In the genomic region with DNA sequence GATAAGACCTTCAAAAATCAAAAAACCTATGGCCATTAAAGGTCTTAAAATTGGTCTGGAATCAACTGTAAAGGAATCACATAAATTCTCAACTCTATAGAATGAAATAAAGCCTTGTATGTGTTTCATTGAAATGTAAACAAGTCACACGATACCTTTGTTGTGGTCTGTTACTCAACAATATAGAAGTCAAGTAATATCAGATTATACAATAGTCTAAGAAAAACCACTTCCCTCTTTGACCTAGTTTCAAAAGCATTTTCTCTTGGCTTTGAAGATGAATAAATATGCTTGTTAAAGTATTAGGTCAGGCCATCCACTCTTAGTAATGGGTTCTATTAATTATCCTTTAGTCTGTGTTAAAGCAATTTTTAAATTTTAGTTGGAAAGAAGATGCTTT, we compare ENCODE assay signal across 21 cellular contexts.
"Had no signal": no experiment of that assay in that cellular context is flagged by ENCODE, and none has a peak within 500 bp of the region (broad histone marks: within the 10 kb centered on the region; RNA-seq: fewer than 3 reads in every experiment).

No MANE protein-coding gene starts in this region.

- H3K4me2 ChIP-seq: neural progenitor cell had no signal

- H3K27me3 Mint-ChIP-seq: activated CD4-positive, alpha-beta T cell treated with anti-CD3 and anti-CD28 coated beads, Interleukin-2, amount 10 ng/mL, durations not matched to agents 24 days and 14 days; activated naive CD4-positive, alpha-beta T cell treated with anti-CD3 and anti-CD28 coated beads, Interleukin-2, amount 50 U/mL, for 24 hours; naive thymus-derived CD4-positive, alpha-beta T cell had no signal

- H3K27me3 ChIP-seq: adrenal gland, body of pancreas, gastroesophageal sphincter, heart right ventricle, neural progenitor cell, thyroid gland had no signal

- H3K27ac Mint-ChIP-seq: activated CD4-positive, alpha-beta T cell treated with anti-CD3 and anti-CD28 coated beads, Interleukin-2, amount 10 ng/mL, durations not matched to agents 24 days and 14 days; activated naive CD4-positive, alpha-beta T cell treated with anti-CD3 and anti-CD28 coated beads, Interleukin-2, amount 50 U/mL, for 24 hours; activated T-cell treated with anti-CD3 and anti-CD28 coated beads, Interleukin-2, amount 50 U/mL, for 72 hours; naive thymus-derived CD4-positive, alpha-beta T cell; neural progenitor cell had no signal

- H3K4me3 ChIP-seq: adrenal gland, body of pancreas, gastroesophageal sphincter, heart right ventricle, neural progenitor cell, psoas muscle, thyroid gland had no signal

- ATAC-seq: activated T-cell treated with anti-CD3 and anti-CD28 coated beads, Interleukin-2, amount 50 U/mL, for 72 hours; body of pancreas; gastroesophageal sphincter; left ventricle myocardium superior; naive thymus-derived CD4-positive, alpha-beta T cell; psoas muscle; right cardiac atrium had no signal

- H3K36me3 Mint-ChIP-seq: activated naive CD4-positive, alpha-beta T cell treated with anti-CD3 and anti-CD28 coated beads, Interleukin-2, amount 50 U/mL, for 24 hours; naive thymus-derived CD4-positive, alpha-beta T cell; neural progenitor cell had no signal

- H3K9ac ChIP-seq: neural progenitor cell had no signal

- H3K4me1 ChIP-seq: adrenal gland, body of pancreas, gastroesophageal sphincter, heart right ventricle, psoas muscle had no signal

- H3K9me3 ChIP-seq: psoas muscle, thyroid gland had no signal

- H3K27ac ChIP-seq: adrenal gland, body of pancreas, gastroesophageal sphincter, neural progenitor cell, psoas muscle, thyroid gland had no signal

- H3K9me3 Mint-ChIP-seq: activated CD4-positive, alpha-beta T cell treated with anti-CD3 and anti-CD28 coated beads, Interleukin-2, amount 10 ng/mL, durations not matched to agents 24 days and 14 days; neural progenitor cell had no signal

- DNase-seq: activated CD4-positive, alpha-beta T cell treated with anti-CD3 and anti-CD28 coated beads, Interleukin-2, amount 10 ng/mL, durations not matched to agents 24 days and 14 days; activated CD8-positive, alpha-beta memory T cell treated with anti-CD3 and anti-CD28 coated beads, Interleukin-2, amount 50 U/mL, for 4 hours; activated gamma-delta T cell; activated T-cell treated with anti-CD3 and anti-CD28 coated beads, Interleukin-2, amount 50 U/mL, for 72 hours; adrenal gland; body of pancreas; caudate nucleus; heart right ventricle; kidney glomerular epithelial cell; left ventricle myocardium superior; mesendoderm; naive thymus-derived CD4-positive, alpha-beta T cell; psoas muscle; right cardiac atrium; stimulated activated CD4-positive, alpha-beta T cell treated with anti-CD3 and anti-CD28 coated beads, Interleukin-2, amount 100 ng/mL, for 24 hours; stimulated activated naive CD4-positive, alpha-beta T cell treated with Interleukin-2 at 50 U/mL for 16 hours; T1000; thyroid gland had no signal

- H3K4me3 Mint-ChIP-seq: activated CD4-positive, alpha-beta T cell treated with anti-CD3 and anti-CD28 coated beads, Interleukin-2, amount 10 ng/mL, durations not matched to agents 24 days and 14 days; activated naive CD4-positive, alpha-beta T cell treated with anti-CD3 and anti-CD28 coated beads, Interleukin-2, amount 50 U/mL, for 24 hours; activated T-cell treated with anti-CD3 and anti-CD28 coated beads, Interleukin-2, amount 50 U/mL, for 72 hours; naive thymus-derived CD4-positive, alpha-beta T cell; neural progenitor cell had no signal

- H2AFZ ChIP-seq: neural progenitor cell had no signal

- H3K4me1 Mint-ChIP-seq: activated CD4-positive, alpha-beta T cell treated with anti-CD3 and anti-CD28 coated beads, Interleukin-2, amount 10 ng/mL, durations not matched to agents 24 days and 14 days; activated naive CD4-positive, alpha-beta T cell treated with anti-CD3 and anti-CD28 coated beads, Interleukin-2, amount 50 U/mL, for 24 hours; naive thymus-derived CD4-positive, alpha-beta T cell; neural progenitor cell had no signal

- H3K36me3 ChIP-seq: adrenal gland, gastroesophageal sphincter, heart right ventricle, neural progenitor cell, thyroid gland had no signal
